Comparison of ENCODE assay signal across 12 cellular contexts in genomic region chr1:162908780-162909179, GRCh38. TPM values are rescaled to one million over a fixed set of nuclear protein-coding genes. Genes with fewer than 3 reads are reported as not detected.
DNase-seq lines count a peak whose midpoint lies in the region; ATAC-seq, FAIRE-seq and TF ChIP-seq lines count a peak whose summit lies in the region.
"Had no signal": no experiment of that assay in that cellular context is flagged by ENCODE, and none has a peak within 500 bp of the region (broad histone marks: within the 10 kb centered on the region; RNA-seq: fewer than 3 reads in every experiment).

No MANE protein-coding gene starts in this region.

- H3K27ac ChIP-seq in astrocyte (ENCODE audit: low read depth, low read length) (peak overlapping the region; percentile 90), upper lobe of right lung (no peak overlapping the region), heart right ventricle (no peak overlapping the region)
- H3K27ac ChIP-seq: 22Rv1 had no signal

- peaks cover 4% of the 10 kb centered on the region for H3K36me3 Mint-ChIP-seq in astrocyte (ENCODE audit: low read depth, unreplicated experiment)

- H3K4me1 Mint-ChIP-seq in astrocyte (ENCODE audit: low read depth, unreplicated experiment) = peaks cover 26% of the 10 kb centered on the region

- H3K79me2 ChIP-seq in astrocyte (ENCODE audit: insufficient read depth, low read length) = no peaks in the 10 kb centered on the region

- H3K4me1 ChIP-seq in astrocyte (ENCODE audit: insufficient read depth, low read length) = peaks cover 41% of the 10 kb centered on the region
- peaks cover 6% of the 10 kb centered on the region for H3K4me1 ChIP-seq in upper lobe of right lung
- peaks cover 0 to 25% (median 10%) of the 10 kb centered on the region in 9 donors for H3K4me1 ChIP-seq in heart right ventricle

- H3K4me3 Mint-ChIP-seq in astrocyte (ENCODE audit: unreplicated experiment) = no peak overlapping the region

- H3K4me3 ChIP-seq in astrocyte (ENCODE audit: insufficient read depth, low read depth, low read length) (no peak overlapping the region), fibroblast of villous mesenchyme (ENCODE audit: low read depth, low read length) (no peak overlapping the region), upper lobe of right lung (no peak overlapping the region), heart right ventricle (no peak overlapping the region)

- peak overlapping the region; percentile 2 for H2AFZ ChIP-seq in astrocyte (ENCODE audit: low read depth, low read length)

- H3K9me3 ChIP-seq in astrocyte (ENCODE audit: insufficient read depth, low read depth, low read length) = peaks cover 2% of the 10 kb centered on the region
- H3K9me3 ChIP-seq in upper lobe of right lung = peaks cover 6% of the 10 kb centered on the region
- peaks cover 0 to 27% (median 10%) of the 10 kb centered on the region in 11 donors for H3K9me3 ChIP-seq in heart right ventricle

- TF ChIP-seq CTCF in astrocyte (IDR thresholded peaks at IDR 0.05; ENCODE audit: insufficient read depth, low read depth, low read length) (no peak), fibroblast of villous mesenchyme (IDR thresholded peaks at IDR 0.05; ENCODE audit: insufficient read depth, low read depth, low read length) (no peak), upper lobe of right lung (IDR thresholded peaks at IDR 0.05) (no peak), heart right ventricle (IDR thresholded peaks at IDR 0.05) (no peak)

- ATAC-seq in HG03378 (IDR thresholded peaks at IDR 0.05; ENCODE audit: unreplicated experiment) (no peak), upper lobe of right lung (no peak), heart right ventricle (no peak)

- H3K27ac Mint-ChIP-seq in astrocyte (ENCODE audit: unreplicated experiment) = peak overlapping the region; percentile 13

- no peaks in the 10 kb centered on the region for H3K27me3 Mint-ChIP-seq in astrocyte (ENCODE audit: low read depth, unreplicated experiment)

- peak; percentile 89 for FAIRE-seq in astrocyte (lab: Jason Lieb, UNC)

- H3K27me3 ChIP-seq in astrocyte (ENCODE audit: insufficient read depth, low read length) (no peaks in the 10 kb centered on the region), upper lobe of right lung (no peaks in the 10 kb centered on the region), heart right ventricle (no peaks in the 10 kb centered on the region)

- no peaks in the 10 kb centered on the region for H3K36me3 ChIP-seq in astrocyte (ENCODE audit: insufficient read depth, low read length)
- H3K36me3 ChIP-seq in upper lobe of right lung = no peaks in the 10 kb centered on the region
- no peaks in the 10 kb centered on the region for H3K36me3 ChIP-seq in heart right ventricle

- intact Hi-C loops in upper lobe of right lung (cut with DNase I) = no loop called here
- intact Hi-C loops in heart right ventricle (cut with DNase I) = no loop called here

- peak overlapping the region; percentile 79 for H3K9ac ChIP-seq in astrocyte (ENCODE audit: low read length)

- no peaks in the 10 kb centered on the region for H4K20me1 ChIP-seq in astrocyte (ENCODE audit: insufficient read depth, low read length)

- WGBS in heart right ventricle, 2 donors = 57 to 59% methylated on average over 2 of the region's 2 CpGs

- H3K4me2 ChIP-seq in astrocyte (ENCODE audit: low read length) = peak overlapping the region; percentile 70

- DNase-seq in DMS53 (lab: John Stamatoyannopoulos, UW) = peak; percentile 36
- no peak for DNase-seq in DMS53 treated with DMSO at 0.1 percent for 48 hours (lab: John Stamatoyannopoulos, UW; ENCODE audit: unreplicated experiment)
- DNase-seq in astrocyte (ENCODE audit: low read depth) = peak; percentile 87
- peak; percentile 24 for DNase-seq in fibroblast of villous mesenchyme (ENCODE audit: low read depth)
- DNase-seq in NCI-H82 (lab: John Stamatoyannopoulos, UW) = no peak
- no peak for DNase-seq in upper lobe of right lung
- DNase-seq in heart right ventricle = no peak
- DNase-seq: activated naive CD4-positive, alpha-beta T cell; DND-41; T-helper 9 cell had no signal

- H3K9me3 Mint-ChIP-seq in astrocyte (ENCODE audit: unreplicated experiment) = peaks cover 7% of the 10 kb centered on the region

RNA-seq across cellular contexts. Expression of gene CCDC190, which starts 47.8 kb away (rescaled TPM):
- total RNA-seq in astrocyte (not detected in 2 replicates), fibroblast of villous mesenchyme (0.43 TPM in 1 of 2 replicates, not detected in the other), upper lobe of right lung (not detected), heart right ventricle (1 to 10 TPM in 1 of 10 donors, under 1 TPM in 9; 0.15 to 1.2 (median 0.35) TPM)
- under 1 TPM; 0.07 to 0.29 TPM for polyA plus RNA-seq in heart right ventricle

Comparison
In these comparisons a context has a peak if more than half of its experiments do, and no peak if none do; other contexts are left out.
1. DNase-seq: peak in DMS53 (single experiment), astrocyte (single experiment) and fibroblast of villous mesenchyme (single experiment); none in DMS53 treated with DMSO at 0.1 percent for 48 hours (single experiment), NCI-H82 (single experiment), upper lobe of right lung (single experiment) and heart right ventricle (0 of 2).